In genomic region chrX:13661735-13662536, GRCh38 we compare ENCODE assay signal across 12 cellular contexts. TPM values are rescaled to one million over a fixed set of nuclear protein-coding genes. Genes with fewer than 3 reads are reported as not detected.
DNase-seq lines count a peak whose midpoint lies in the region; ATAC-seq and TF ChIP-seq lines count a peak whose summit lies in the region.
"Had no signal": no experiment of that assay in that cellular context is flagged by ENCODE, and none has a peak within 500 bp of the region (broad histone marks: within the 10 kb centered on the region; RNA-seq: fewer than 3 reads in every experiment).

No MANE protein-coding gene starts in this region.

- H3K4me3 ChIP-seq in CD4-positive, alpha-beta memory T cell (ENCODE audit: low read length in 2 of 2), result peak overlapping the region in 1 of 2 donors; percentile 24
- H3K4me3 ChIP-seq in Peyer's patch, result no peak overlapping the region

- peak; percentile 63 for ATAC-seq in GM18498 (IDR thresholded peaks at IDR 0.05; ENCODE audit: unreplicated experiment)
- ATAC-seq in GM21737 (IDR thresholded peaks at IDR 0.05; ENCODE audit: unreplicated experiment), result no peak
- no peak for ATAC-seq in HG02759 (IDR thresholded peaks at IDR 0.05; ENCODE audit: unreplicated experiment)
- ATAC-seq: Panc1 had no signal

- no peaks in the 10 kb centered on the region for H3K27me3 Mint-ChIP-seq in CD4-positive, alpha-beta memory T cell
- H3K27me3 Mint-ChIP-seq in mesothelial cell of epicardium (ENCODE audit: low read depth), result no peaks in the 10 kb centered on the region
- H3K27me3 Mint-ChIP-seq: IgD-negative memory B cell had no signal

- no peak for TF ChIP-seq CTCF in Peyer's patch (IDR thresholded peaks at IDR 0.05)
- no peak for TF ChIP-seq CTCF in mesothelial cell of epicardium (IDR thresholded peaks at IDR 0.05; ENCODE audit: unreplicated experiment)

- no peaks in the 10 kb centered on the region for H3K9me3 Mint-ChIP-seq in CD4-positive, alpha-beta memory T cell
- H3K9me3 Mint-ChIP-seq in mesothelial cell of epicardium, result peaks cover 15% of the 10 kb centered on the region
- H3K9me3 Mint-ChIP-seq: IgD-negative memory B cell had no signal

- H3K27me3 ChIP-seq in CD4-positive, alpha-beta memory T cell (ENCODE audit: insufficient read depth, low read length), result no peaks in the 10 kb centered on the region
- no peaks in the 10 kb centered on the region for H3K27me3 ChIP-seq in Peyer's patch

- no peak for DNase-seq in CD4-positive, alpha-beta memory T cell
- DNase-seq in Peyer's patch (no peak), mesothelial cell of epicardium (ENCODE audit: low spot score in 2 of 2, unreplicated experiment in 2 of 2) (no peak), GM03348 (ENCODE audit: low spot score) (no peak), amniotic stem cell (lab: John Stamatoyannopoulos, UW) (no peak)

- peak overlapping the region; percentile 60 to 84 (median 72) for H3K27ac Mint-ChIP-seq in CD4-positive, alpha-beta memory T cell
- peak overlapping the region; percentile 43 for H3K27ac Mint-ChIP-seq in mesothelial cell of epicardium

- intact Hi-C loops in CD4-positive, alpha-beta memory T cell (cut with micrococcal nuclease), result no loop called here

- no peaks in the 10 kb centered on the region for H3K36me3 ChIP-seq in CD4-positive, alpha-beta memory T cell (ENCODE audit: insufficient read depth, low read length)
- H3K36me3 ChIP-seq in Peyer's patch, result no peaks in the 10 kb centered on the region

- POLR2A ChIA-PET in CD4-positive, alpha-beta memory T cell (lab: Charles Lee; ENCODE audit: partially characterized antibody), result interaction anchor here (0.5 to 2.3 kb wide), 10 partner anchors 9 to 368 kb away, joined by 3 to 14 read pairs (median 4); partner anchors contain the start of genes GEMIN8, OFD1, RAB9A and TCEANC

- H3K4me1 Mint-ChIP-seq in CD4-positive, alpha-beta memory T cell, result peaks cover 9 to 15% (median 12%) of the 10 kb centered on the region in 4 donors
- peaks cover 9% of the 10 kb centered on the region for H3K4me1 Mint-ChIP-seq in mesothelial cell of epicardium

- CTCF ChIA-PET in CD4-positive, alpha-beta memory T cell (lab: Charles Lee; ENCODE audit: partially characterized antibody), result interaction anchor here (0.6 to 3.1 kb wide), 9 partner anchors 9 to 546 kb away, joined by 3 to 8 read pairs (median 4); partner anchors contain the start of gene TCEANC

- H3K9me3 ChIP-seq in CD4-positive, alpha-beta memory T cell (ENCODE audit: control insufficient read depth in 1 of 2, low read length in 2 of 2), result no peaks in the 10 kb centered on the region
- H3K9me3 ChIP-seq in Peyer's patch, result no peaks in the 10 kb centered on the region

- H3K4me3 Mint-ChIP-seq in CD4-positive, alpha-beta memory T cell, result peak overlapping the region in 7 of 8 donors; percentile 22 to 69 (median 60)
- no peak overlapping the region for H3K4me3 Mint-ChIP-seq in mesothelial cell of epicardium

- peak overlapping the region; percentile 47 for H3K27ac ChIP-seq in CD4-positive, alpha-beta memory T cell (ENCODE audit: low read depth, low read length)
- peak overlapping the region; percentile 19 to 67 (median 40) for H3K27ac ChIP-seq in Peyer's patch
- H3K27ac ChIP-seq: epithelial cell of prostate, VCaP had no signal

- peaks cover 39 to 56% of the 10 kb centered on the region in 2 donors for H3K36me3 Mint-ChIP-seq in CD4-positive, alpha-beta memory T cell
- H3K36me3 Mint-ChIP-seq in mesothelial cell of epicardium, result peaks cover 19% of the 10 kb centered on the region

- H3K4me1 ChIP-seq in CD4-positive, alpha-beta memory T cell (ENCODE audit: insufficient read depth, low read length), result peaks cover 12% of the 10 kb centered on the region
- H3K4me1 ChIP-seq in Peyer's patch, result no peaks in the 10 kb centered on the region

- no peak for TF ChIP-seq POLR2A in Peyer's patch (IDR thresholded peaks at IDR 0.05)

RNA-seq across cellular contexts. Expression of gene TCEANC, which starts 9.0 kb away (rescaled TPM):
- total RNA-seq in CD4-positive, alpha-beta memory T cell, result 10 to 100 TPM; 14.6 to 16.3 TPM
- 10 to 100 TPM in 1 of 2 donors, 1 to 10 TPM in 1; 9.6 to 10.3 TPM for polyA plus RNA-seq in CD4-positive, alpha-beta memory T cell
- total RNA-seq in Peyer's patch (1 to 10 TPM; 2.8 to 9.1 (median 5.8) TPM), mesothelial cell of epicardium (3.3 to 3.8 TPM (median 3.4 TPM) in 3 replicates)

RNA-seq across cellular contexts. Expression of gene RAB9A, which starts 27.0 kb away (rescaled TPM):
- total RNA-seq in CD4-positive, alpha-beta memory T cell, result 10 to 100 TPM; 19.9 to 22.7 TPM
- 10 to 100 TPM; 31.7 to 33.4 TPM for polyA plus RNA-seq in CD4-positive, alpha-beta memory T cell
- total RNA-seq in Peyer's patch, result 10 to 100 TPM in 3 of 4 donors, 1 to 10 TPM in 1; 8.9 to 56.9 (median 12.8) TPM
- total RNA-seq in mesothelial cell of epicardium, result 18.6 to 21.0 TPM (median 20.6 TPM) in 3 replicates
